In genomic region chr14:23320584-23321571, GRCh38 we compare ENCODE assay signal across 1 cellular context.
TF ChIP-seq lines count a peak whose summit lies in the region.

TSS of gene PABPN1 (plus strand) at chr14:23321457. CDS start at chr14:23321470, 13 bp downstream.

TF ChIP-seq in K562, 482 proteins besides CTCF, POLR2A, EP300 and RAD21 (continued from another document and continues in another):
- no peak for TF ChIP-seq HMGXB4 (CRISPR knock-in tag; IDR thresholded peaks at IDR 0.05)
- TF ChIP-seq ZNF124 (CRISPR knock-in tag; IDR thresholded peaks at IDR 0.05), result no peak
- TF ChIP-seq PHF20 (IDR thresholded peaks at IDR 0.05; ENCODE audit: partially characterized antibody), result peak; percentile 99
- no peak for TF ChIP-seq SREBF2 (CRISPR knock-in tag; IDR thresholded peaks at IDR 0.05)
- TF ChIP-seq RNF219 (CRISPR knock-in tag; IDR thresholded peaks at IDR 0.05), result no peak
- TF ChIP-seq JUNB (CRISPR knock-in tag; conservative IDR thresholded peaks at IDR 0.05), result no peak; the same call in 1 of the 2 replicates
- no peak for TF ChIP-seq DMBX1 (CRISPR knock-in tag; IDR thresholded peaks at IDR 0.05; ENCODE audit: borderline replicate concordance)
- no peak for TF ChIP-seq THAP12 (CRISPR knock-in tag; IDR thresholded peaks at IDR 0.05)
- TF ChIP-seq ZC3H11A (IDR thresholded peaks at IDR 0.05; ENCODE audit: low read depth, low read length), result peak; percentile 10; the same call in 1 of the 2 replicates
- 0 out of 2 replicates have a peak, but pooled peaks have one; percentile 15 for TF ChIP-seq ZNF511 (CRISPR knock-in tag; IDR thresholded peaks at IDR 0.05)
- TF ChIP-seq ETV6 (IDR thresholded peaks at IDR 0.05; ENCODE audit: borderline replicate concordance in 1 of 2, low read depth in 2 of 2, low read length in 1 of 2), result no peak
- no peak for TF ChIP-seq ETV6 (CRISPR knock-in tag; IDR thresholded peaks at IDR 0.05; ENCODE audit: borderline replicate concordance)
- no peak for TF ChIP-seq ELK1 (CRISPR knock-in tag; IDR thresholded peaks at IDR 0.05)
- TF ChIP-seq KDM4B (IDR thresholded peaks at IDR 0.05; ENCODE audit: borderline replicate concordance in 2 of 2, low read depth in 1 of 2), result no peak
- TF ChIP-seq JUND (IDR thresholded peaks at IDR 0.05; ENCODE audit: borderline replicate concordance, low read depth, low read length), result no peak; the same call in none of the 2 replicates
- TF ChIP-seq JUND (tag; IDR thresholded peaks at IDR 0.05; ENCODE audit: borderline replicate concordance, low read depth, low read length), result peak; percentile 10; the same call in 1 of the 3 replicates
- no peak for TF ChIP-seq GATAD2A (IDR thresholded peaks at IDR 0.05)
- TF ChIP-seq JUN (IDR thresholded peaks at IDR 0.05; ENCODE audit: borderline replicate concordance, low read depth, low read length), result no peak
- TF ChIP-seq JUN (CRISPR knock-in tag; IDR thresholded peaks at IDR 0.05; ENCODE audit: borderline replicate concordance), result no peak; the same call in 1 of the 2 replicates
- TF ChIP-seq HEY1 (CRISPR knock-in tag; IDR thresholded peaks at IDR 0.05; ENCODE audit: borderline replicate concordance), result no peak; the same call in 1 of the 2 replicates
- peak; percentile 94 for TF ChIP-seq ARID3A (IDR thresholded peaks at IDR 0.05; ENCODE audit: borderline replicate concordance, low read depth, low read length)
- TF ChIP-seq ZZZ3 (IDR thresholded peaks at IDR 0.05), result no peak
- no peak for TF ChIP-seq TSHZ1 (CRISPR knock-in tag; IDR thresholded peaks at IDR 0.05)
- TF ChIP-seq DPF2 (IDR thresholded peaks at IDR 0.05), result peak; percentile 50; the same call in 1 of the 2 replicates
- TF ChIP-seq HDAC8 (tag; IDR thresholded peaks at IDR 0.05), result no peak
- no peak for TF ChIP-seq TAF15 (IDR thresholded peaks at IDR 0.05; ENCODE audit: low read depth, low read length)
- no peak for TF ChIP-seq SAFB2 (IDR thresholded peaks at IDR 0.05; ENCODE audit: borderline replicate concordance, low read depth, low read length, severe bottlenecking)
- TF ChIP-seq SRF (CRISPR knock-in tag; IDR thresholded peaks at IDR 0.05), result peak; percentile 10 to 51; a peak in 2 of 4 replicates
- no peak for TF ChIP-seq SMC3 (conservative IDR thresholded peaks at IDR 0.05; ENCODE audit: insufficient read depth, low read depth, low read length)
- no peak for TF ChIP-seq ARID2 (IDR thresholded peaks at IDR 0.05)
- TF ChIP-seq ZFP36 (IDR thresholded peaks at IDR 0.05; ENCODE audit: low read depth, low read length, partially characterized antibody), result no peak
- no peak for TF ChIP-seq ZNF696 (CRISPR knock-in tag; conservative IDR thresholded peaks at IDR 0.05)
- peak; percentile 99 for TF ChIP-seq FOS (IDR thresholded peaks at IDR 0.05; ENCODE audit: extremely low read depth, insufficient read length)
- peak; percentile 88 to 98 (median 97) for TF ChIP-seq YY1 (IDR thresholded peaks at IDR 0.05; ENCODE audit: borderline replicate concordance in 1 of 3, control insufficient read depth in 1 of 3, extremely low read depth in 1 of 3, insufficient read depth in 3 of 3, insufficient read length in 1 of 3, insufficient replicate concordance in 2 of 3, low read depth in 1 of 3, low read length in 2 of 3)
- no peak for TF ChIP-seq SNRNP70 (optimal IDR thresholded peaks at IDR 0.05; ENCODE audit: low read depth, low read length)
- TF ChIP-seq MCM2 (IDR thresholded peaks at IDR 0.05; ENCODE audit: low read depth), result no peak
- TF ChIP-seq BRCA1 (IDR thresholded peaks at IDR 0.05), result no peak
- TF ChIP-seq BRCA1 (CRISPR knock-in tag; IDR thresholded peaks at IDR 0.05), result no peak
- TF ChIP-seq EHMT2 (IDR thresholded peaks at IDR 0.05), result peak; percentile 81; the same call in 1 of the 2 replicates
- TF ChIP-seq GTF3C2 (IDR thresholded peaks at IDR 0.05; ENCODE audit: borderline replicate concordance, extremely low read depth, insufficient read length), result no peak
- no peak for TF ChIP-seq CHCHD3 (CRISPR knock-in tag; IDR thresholded peaks at IDR 0.05)
- 0 out of 4 replicates have a peak, but pooled peaks of 1 of the 2 experiments have one; percentile 28 for TF ChIP-seq TBL1XR1 (IDR thresholded peaks at IDR 0.05; ENCODE audit: low read length in 2 of 2)
- TF ChIP-seq YBX1 (IDR thresholded peaks at IDR 0.05), result no peak
- peak; percentile 18; the same call in 1 of the 2 replicates for TF ChIP-seq ZNF75A (CRISPR knock-in tag; IDR thresholded peaks at IDR 0.05)
- peak; percentile 42 for TF ChIP-seq MYC (IDR thresholded peaks at IDR 0.05; ENCODE audit: low read depth, low read length)
- 0 out of 2 replicates have a peak, but pooled peaks have one; percentile 16 for TF ChIP-seq MYC (CRISPR knock-in tag; IDR thresholded peaks at IDR 0.05; ENCODE audit: borderline replicate concordance, low read depth)
- TF ChIP-seq TCFL5 (CRISPR knock-in tag; conservative IDR thresholded peaks at IDR 0.05), result no peak
- peak; percentile 90 for TF ChIP-seq VEZF1 (CRISPR knock-in tag; IDR thresholded peaks at IDR 0.05)
- TF ChIP-seq CREM (IDR thresholded peaks at IDR 0.05; ENCODE audit: low read depth), result peak; percentile 96
